25 cellular contexts compared by ENCODE assay signal in the genomic region with DNA sequence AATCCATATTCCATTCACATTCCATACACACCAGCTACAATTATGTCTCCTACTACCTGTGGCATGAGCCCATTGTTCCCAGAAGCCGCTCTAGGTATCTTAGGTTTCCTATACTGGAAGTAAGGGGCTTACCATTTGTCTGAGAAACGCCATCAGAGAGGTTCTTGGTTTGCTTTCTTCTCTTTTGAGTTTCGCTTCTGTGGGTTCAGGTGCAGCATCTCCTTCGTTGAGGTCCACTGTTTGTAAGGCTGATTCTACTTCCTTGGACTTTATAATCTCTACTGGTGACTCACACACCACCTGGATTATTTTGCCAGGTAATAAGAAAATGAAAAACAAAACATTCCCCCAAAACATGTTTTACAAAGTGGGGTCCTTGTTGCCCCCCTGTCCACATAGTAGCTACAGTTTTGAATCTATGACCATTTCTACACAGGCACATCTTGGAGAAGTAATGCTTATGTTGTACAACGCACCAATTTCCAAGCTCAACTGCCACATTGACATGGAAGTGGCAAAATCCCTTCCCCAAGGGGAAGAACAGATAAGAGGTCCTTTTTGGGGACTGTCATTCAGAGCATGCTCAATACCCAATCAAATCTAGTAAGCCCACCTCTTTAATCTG.
A peak's percentile ranks its signal among the peaks of the same experiment; 100 is the strongest.
DNase-seq lines count a peak whose midpoint lies in the region; ATAC-seq, FAIRE-seq and TF ChIP-seq lines count a peak whose summit lies in the region.
"Had no signal": no experiment of that assay in that cellular context is flagged by ENCODE, and none has a peak within 500 bp of the region (broad histone marks: within the 10 kb centered on the region; RNA-seq: fewer than 3 reads in every experiment).

No MANE protein-coding gene starts in this region.

- ATAC-seq in HG02852 (IDR thresholded peaks at IDR 0.05; ENCODE audit: unreplicated experiment) (no peak), HG03045 (IDR thresholded peaks at IDR 0.05; ENCODE audit: unreplicated experiment) (no peak)
- ATAC-seq: CD8-positive, alpha-beta T cell; GM12878 had no signal

- H3F3A ChIP-seq in MM.1S (ENCODE audit: insufficient read depth, low read length) = peaks cover 6% of the 10 kb centered on the region

- no peaks in the 10 kb centered on the region for H3K9me2 ChIP-seq in MM.1S (replicated peaks; ENCODE audit: insufficient read depth, low read length)

- no TSS peak for BruUV-seq in Caco-2 (replicated peaks; lab: Mats Ljungman, UMichigan)

- H3K4me1 ChIP-seq in MM.1S (ENCODE audit: low read length) (peaks cover 21% of the 10 kb centered on the region), esophagus muscularis mucosa (no peaks in the 10 kb centered on the region), Caco-2 (no peaks in the 10 kb centered on the region)
- H3K4me1 ChIP-seq: BLaER1 treated with 17β-estradiol and CSF1 and Interleukin-3, amounts not matched to agents 10 nM and 100 nM had no signal

- no peaks in the 10 kb centered on the region for H4K20me1 ChIP-seq in MM.1S (ENCODE audit: insufficient read depth, low read length)
- H4K20me1 ChIP-seq: BLaER1 treated with 17β-estradiol and CSF1 and Interleukin-3, amounts not matched to agents 10 nM and 100 nM had no signal

- H3K27ac Mint-ChIP-seq in Caco-2 (ENCODE audit: unreplicated experiment) = no peak overlapping the region
- H3K27ac Mint-ChIP-seq: B cell; CD4-positive, alpha-beta T cell; CD8-positive, alpha-beta T cell had no signal

- no peaks in the 10 kb centered on the region for H3K9me3 Mint-ChIP-seq in Caco-2 (ENCODE audit: unreplicated experiment)
- H3K9me3 Mint-ChIP-seq: CD4-positive, alpha-beta T cell; CD8-positive, alpha-beta T cell had no signal

- H2AFZ ChIP-seq in MM.1S (ENCODE audit: low read length) = no peak overlapping the region

- POLR2A ChIA-PET in Caco-2 (lab: Charles Lee) = no interaction called here

- H3K36me3 Mint-ChIP-seq in Caco-2 (ENCODE audit: insufficient read depth, unreplicated experiment) = no peaks in the 10 kb centered on the region
- H3K36me3 Mint-ChIP-seq: CD8-positive, alpha-beta T cell had no signal

- FAIRE-seq in GM12891 (lab: Jason Lieb, UNC) = peak; percentile 13
- peak; percentile 92 for FAIRE-seq in HTR-8/SVneo (lab: Jason Lieb, UNC)
- FAIRE-seq: A204.1, GM12878, GM19239 had no signal

- peak overlapping the region; percentile 34; the same call in 1 of the 2 replicates for H3K27ac ChIP-seq in MM.1S (ENCODE audit: low read length)
- H3K27ac ChIP-seq in esophagus muscularis mucosa (replicated peaks in 1 of 4) = no peak overlapping the region
- H3K27ac ChIP-seq: BLaER1 treated with 17β-estradiol and CSF1 and Interleukin-3, amounts not matched to agents 10 nM and 100 nM; C4-2B had no signal

- H3K27me3 ChIP-seq in MM.1S (replicated peaks; ENCODE audit: insufficient read depth, low read length) (no peaks in the 10 kb centered on the region), esophagus muscularis mucosa (peaks cover 0 to 6% (median 0%) of the 10 kb centered on the region in 4 donors), Caco-2 (replicated peaks; ENCODE audit: control insufficient read depth, insufficient read depth, low read length) (peaks cover 2% of the 10 kb centered on the region; the same call in 1 of the 2 replicates)
- H3K27me3 ChIP-seq: BLaER1 treated with 17β-estradiol and CSF1 and Interleukin-3, amounts not matched to agents 10 nM and 100 nM had no signal

- H3K79me2 ChIP-seq in MM.1S (ENCODE audit: low read length) = no peaks in the 10 kb centered on the region

- no peaks in the 10 kb centered on the region for H3K4me1 Mint-ChIP-seq in Caco-2 (ENCODE audit: low read depth, unreplicated experiment)
- H3K4me1 Mint-ChIP-seq: B cell had no signal

- peak overlapping the region; percentile 4; the same call in 1 of the 2 replicates for H3K4me2 ChIP-seq in MM.1S (ENCODE audit: low read depth, low read length)
- H3K4me2 ChIP-seq: BLaER1 treated with 17β-estradiol and CSF1 and Interleukin-3, amounts not matched to agents 10 nM and 100 nM had no signal

- TF ChIP-seq POLR2A in GM12891 (IDR thresholded peaks at IDR 0.05; ENCODE audit: low read depth, low read length) (no peak), esophagus muscularis mucosa (IDR thresholded peaks at IDR 0.05; ENCODE audit: low read depth) (no peak)

- 93% methylated on average over 5 of the region's 5 CpGs for WGBS in esophagus muscularis mucosa

- TF ChIP-seq CTCF in MM.1S (IDR thresholded peaks at IDR 0.05; ENCODE audit: low read length) (no peak), esophagus muscularis mucosa (IDR thresholded peaks at IDR 0.05) (no peak), Caco-2 (IDR thresholded peaks at IDR 0.05; ENCODE audit: insufficient read depth in 1 of 2, low read depth in 1 of 2, low read length in 1 of 2, severe bottlenecking in 1 of 2, unreplicated experiment in 1 of 2) (no peak)

- intact Hi-C loops in esophagus muscularis mucosa (cut with DNase I) = no loop called here
- intact Hi-C loops in Caco-2 (cut with micrococcal nuclease; ENCODE audit: unreplicated experiment) = no loop called here

- no peak for DNase-seq in GM12891 (ENCODE audit: insufficient read length, low spot score)
- no peak for DNase-seq in HTR-8/SVneo (ENCODE audit: insufficient read length, low spot score)
- peak; percentile 72 for DNase-seq in MM.1S
- DNase-seq in esophagus muscularis mucosa (ENCODE audit: extremely low spot score) = peak; percentile 21
- DNase-seq in Caco-2 = no peak
- DNase-seq in Ammon's horn (ENCODE audit: low spot score) = no peak
- DNase-seq: 8988T; ACHN; CD4-positive, alpha-beta T cell; CD8-positive, alpha-beta T cell; DMS 273 treated with DMSO at 0.1 percent for 48 hours; DMS153; DMS53; DMS79; DND-41; EL; GDM1 had no signal

- TF ChIP-seq EP300 in esophagus muscularis mucosa (IDR thresholded peaks at IDR 0.05) = no peak

- H3K9me3 ChIP-seq in MM.1S (replicated peaks; ENCODE audit: insufficient read depth, low read length) (no peaks in the 10 kb centered on the region), esophagus muscularis mucosa (no peaks in the 10 kb centered on the region), Caco-2 (no peaks in the 10 kb centered on the region)
- H3K9me3 ChIP-seq: BLaER1 treated with 17β-estradiol and CSF1 and Interleukin-3, amounts not matched to agents 10 nM and 100 nM had no signal

- CTCF ChIA-PET in Caco-2 (lab: Charles Lee) = no interaction called here

- no peak overlapping the region for H3K4me3 Mint-ChIP-seq in Caco-2 (ENCODE audit: unreplicated experiment)
- H3K4me3 Mint-ChIP-seq: B cell; CD4-positive, alpha-beta T cell; CD8-positive, alpha-beta T cell had no signal

- H3K36me3 ChIP-seq in MM.1S (replicated peaks; ENCODE audit: insufficient read depth, low read length) (no peaks in the 10 kb centered on the region), esophagus muscularis mucosa (no peaks in the 10 kb centered on the region), Caco-2 (ENCODE audit: control insufficient read depth, insufficient read depth, low read length) (no peaks in the 10 kb centered on the region)
- H3K36me3 ChIP-seq: BLaER1 treated with 17β-estradiol and CSF1 and Interleukin-3, amounts not matched to agents 10 nM and 100 nM had no signal

- H3K4me3 ChIP-seq in MM.1S (ENCODE audit: low read length) = no peak overlapping the region
- H3K4me3 ChIP-seq in esophagus muscularis mucosa = no peak overlapping the region
- H3K4me3 ChIP-seq in Caco-2 (ENCODE audit: low read depth, low read length) = no peak overlapping the region
- H3K4me3 ChIP-seq: BLaER1 treated with 17β-estradiol and CSF1 and Interleukin-3, amounts not matched to agents 10 nM and 100 nM; GM12878 had no signal

- H3K27me3 Mint-ChIP-seq in Caco-2 (ENCODE audit: insufficient read depth, unreplicated experiment) = peaks cover 26% of the 10 kb centered on the region

- no peak overlapping the region for H3K9ac ChIP-seq in MM.1S (ENCODE audit: low read length)
- H3K9ac ChIP-seq: BLaER1 treated with 17β-estradiol and CSF1 and Interleukin-3, amounts not matched to agents 10 nM and 100 nM had no signal

TF ChIP-seq in GM12891, 5 proteins besides CTCF, POLR2A, EP300 and RAD21:
- TF ChIP-seq POU2F2 (IDR thresholded peaks at IDR 0.05; ENCODE audit: low read depth, low read length) = no peak
- TF ChIP-seq POLR2AphosphoS5 (IDR thresholded peaks at IDR 0.05; ENCODE audit: low read depth, low read length) = no peak
- TF ChIP-seq TAF1 (IDR thresholded peaks at IDR 0.05; ENCODE audit: low read depth, low read length) = no peak
- TF ChIP-seq SPI1 (IDR thresholded peaks at IDR 0.05; ENCODE audit: low read depth, low read length) = no peak
- no peak for TF ChIP-seq PAX5 (IDR thresholded peaks at IDR 0.05; ENCODE audit: insufficient read depth, low read length, severe bottlenecking)
TF ChIP-seq in GM12891: peak in this region for 0.

Comparison
In these comparisons a context has a peak if more than half of its experiments do, and no peak if none do; other contexts are left out.
1. DNase-seq: peak in MM.1S (single experiment) and esophagus muscularis mucosa (single experiment); none in GM12891 (single experiment), HTR-8/SVneo (single experiment), Caco-2 (0 of 2) and Ammon's horn (single experiment).